11 cellular contexts compared by ENCODE assay signal in genomic region chr10:24603333-24603732, GRCh38.
DNase-seq lines count a peak whose midpoint lies in the region; ATAC-seq, FAIRE-seq and TF ChIP-seq lines count a peak whose summit lies in the region.
"Had no signal": no experiment of that assay in that cellular context is flagged by ENCODE, and none has a peak within 500 bp of the region (broad histone marks: within the 10 kb centered on the region; RNA-seq: fewer than 3 reads in every experiment).

No MANE protein-coding gene starts in this region.

- H3K9me3 ChIP-seq in GM23248 (ENCODE audit: low read depth) = no peaks in the 10 kb centered on the region
- H3K9me3 ChIP-seq in mammary epithelial cell (replicated peaks; ENCODE audit: insufficient read depth, low read length) = no peaks in the 10 kb centered on the region
- no peaks in the 10 kb centered on the region for H3K9me3 ChIP-seq in osteoblast (ENCODE audit: low read depth, low read length)
- H3K9me3 ChIP-seq: testis had no signal

- H2AFZ ChIP-seq in GM23248 = no peak overlapping the region
- H2AFZ ChIP-seq in mammary epithelial cell (ENCODE audit: low read depth, low read length) = no peak overlapping the region
- peak overlapping the region; percentile 67 for H2AFZ ChIP-seq in osteoblast (ENCODE audit: low read length)

- BruUV-seq in mammary epithelial cell (replicated peaks; lab: Mats Ljungman, UMichigan) = no TSS peak

- peaks cover 54% of the 10 kb centered on the region for H3K79me2 ChIP-seq in GM23248 (ENCODE audit: insufficient read depth)
- peaks cover 10% of the 10 kb centered on the region for H3K79me2 ChIP-seq in mammary epithelial cell (ENCODE audit: insufficient read depth, low read length)
- H3K79me2 ChIP-seq in osteoblast (ENCODE audit: insufficient read depth, low read length) = peaks cover 4% of the 10 kb centered on the region

- H3F3A ChIP-seq in GM23248 (ENCODE audit: insufficient read depth) = peaks cover 42% of the 10 kb centered on the region

- H3K9ac ChIP-seq in GM23248 (no peak overlapping the region), mammary epithelial cell (ENCODE audit: insufficient read depth, low read length) (no peak overlapping the region)

- 3 to 8% methylated on average over 2 of the region's 2 CpGs for WGBS in GM23248 (ENCODE audit: low coverage in 1 of 2, low lambda C conversion rate in 2 of 2, missing lambda C conversion rate in 2 of 2), 2 experiments
- 83% methylated on average over 2 of the region's 2 CpGs for WGBS in mammary epithelial cell (ENCODE audit: low coverage, missing lambda C conversion rate)

- FAIRE-seq in RCC 7860 (lab: Jason Lieb, UNC) (peak; percentile 68), D721Med (lab: Jason Lieb, UNC) (no peak)

- no peak for ATAC-seq in GM18868 (IDR thresholded peaks at IDR 0.05; ENCODE audit: unreplicated experiment)

- CTCF ChIA-PET in mammary epithelial cell (lab: Charles Lee; ENCODE audit: low non-redundant PET) = no interaction called here

- no peaks in the 10 kb centered on the region for H3K9me2 ChIP-seq in GM23248 (ENCODE audit: insufficient read depth)

- no peak overlapping the region for H3K4me3 ChIP-seq in GM23248
- no peak overlapping the region for H3K4me3 ChIP-seq in mammary epithelial cell (replicated peaks in 1 of 3; ENCODE audit: insufficient read depth in 1 of 3, low read depth in 2 of 3, low read length in 3 of 3)
- H3K4me3 ChIP-seq in osteoblast (ENCODE audit: insufficient read depth, low read length) = no peak overlapping the region
- H3K4me3 ChIP-seq: testis had no signal

- H3K4me2 ChIP-seq in GM23248 (ENCODE audit: unreplicated experiment) (peak overlapping the region; percentile 40), mammary epithelial cell (ENCODE audit: insufficient read depth, low read depth, low read length) (no peak overlapping the region), osteoblast (ENCODE audit: insufficient read depth, low read length) (peak overlapping the region; percentile 28)

- dilution Hi-C loops in mammary epithelial cell (cut with HindIII; ENCODE audit: low sequenced_read_pairs) = loop anchor here (25.0 kb wide), 1 partner anchor 459 kb away; no protein-coding TSS in a partner anchor

- TF ChIP-seq CTCF in mammary epithelial cell (conservative IDR thresholded peaks at IDR 0.05 in 1 of 2, IDR thresholded peaks at IDR 0.05 in 1 of 2; ENCODE audit: extremely low read depth in 1 of 2, insufficient read depth in 1 of 2, low read depth in 1 of 2, low read length in 2 of 2) (no peak), osteoblast (IDR thresholded peaks at IDR 0.05; ENCODE audit: extremely low read depth, low read depth, low read length) (no peak), D721Med (IDR thresholded peaks at IDR 0.05; ENCODE audit: insufficient read depth, missing control alignments) (no peak)

- H3K36me3 ChIP-seq in GM23248 (ENCODE audit: low read depth) (peaks cover 71% of the 10 kb centered on the region), mammary epithelial cell (ENCODE audit: insufficient read depth, low read length) (peaks cover 36% of the 10 kb centered on the region), osteoblast (ENCODE audit: insufficient read depth, low read length) (peaks cover 58% of the 10 kb centered on the region)

- H4K20me1 ChIP-seq in GM23248 (ENCODE audit: insufficient read depth) (no peaks in the 10 kb centered on the region), mammary epithelial cell (ENCODE audit: insufficient read depth, low read length) (no peaks in the 10 kb centered on the region), osteoblast (ENCODE audit: insufficient read depth, low read length) (no peaks in the 10 kb centered on the region)

- H3K27me3 ChIP-seq in GM23248 (replicated peaks; ENCODE audit: insufficient read depth) (no peaks in the 10 kb centered on the region), mammary epithelial cell (ENCODE audit: insufficient read depth, low read length) (no peaks in the 10 kb centered on the region), osteoblast (ENCODE audit: insufficient read depth, low read length) (no peaks in the 10 kb centered on the region)
- H3K27me3 ChIP-seq: testis had no signal

- intact Hi-C loops in mammary epithelial cell (cut with micrococcal nuclease) = no loop called here

- H3K4me1 ChIP-seq in GM23248 (ENCODE audit: insufficient read depth) (peaks cover 24% of the 10 kb centered on the region), mammary epithelial cell (ENCODE audit: insufficient read depth, low read length) (peaks cover 3% of the 10 kb centered on the region), osteoblast (ENCODE audit: insufficient read depth, low read length) (peaks cover 12% of the 10 kb centered on the region)
- H3K4me1 ChIP-seq: testis had no signal

- in situ Hi-C loops in GM23248 (cut with MboI) = no loop called here
- in situ Hi-C loops in mammary epithelial cell (cut with MboI; ENCODE audit: low sequenced_read_pairs in 2 of 2) = no loop called here

- DNase-seq in GM23248 (peak; percentile 76), RCC 7860 (ENCODE audit: low spot score) (peak; percentile 59), mammary epithelial cell (peak; percentile 29), osteoblast (ENCODE audit: insufficient read length, low spot score, missing footprints) (peak; percentile 78), D721Med (ENCODE audit: insufficient read length, low spot score) (no peak), HPDE6-E6E7 (ENCODE audit: extremely low spot score) (no peak)
- DNase-seq: anterior cingulate cortex, glutamatergic neuron, midbrain, testis had no signal

- peak overlapping the region; percentile 63 for H3K27ac ChIP-seq in GM23248
- no peak overlapping the region for H3K27ac ChIP-seq in mammary epithelial cell (ENCODE audit: insufficient read depth, low read depth, low read length)
- H3K27ac ChIP-seq in osteoblast (ENCODE audit: low read depth, low read length) = peak overlapping the region; percentile 60
- H3K27ac ChIP-seq: testis had no signal

Comparison
In these comparisons a context has a peak if more than half of its experiments do, and no peak if none do; other contexts are left out.
1. DNase-seq: peak in GM23248 (single experiment), RCC 7860 (single experiment), mammary epithelial cell (single experiment) and osteoblast (single experiment); none in D721Med (single experiment) and HPDE6-E6E7 (single experiment).